ENCODE assay signal across 1 cellular context in genomic region chr11:73113426-73113825, GRCh38.
TF ChIP-seq lines count a peak whose summit lies in the region.

No MANE protein-coding gene starts in this region.

TF ChIP-seq in H1, 55 proteins besides CTCF, POLR2A, EP300 and RAD21:
- no peak for TF ChIP-seq BCL11A (IDR thresholded peaks at IDR 0.05; ENCODE audit: low read depth in 2 of 2, low read length in 2 of 2)
- no peak for TF ChIP-seq YY1 (IDR thresholded peaks at IDR 0.05; ENCODE audit: low read depth, low read length)
- TF ChIP-seq RFX5 (IDR thresholded peaks at IDR 0.05; ENCODE audit: borderline replicate concordance, low read depth, low read length), result no peak
- no peak for TF ChIP-seq MAX (IDR thresholded peaks at IDR 0.05)
- no peak for TF ChIP-seq KDM1A (IDR thresholded peaks at IDR 0.05; ENCODE audit: borderline replicate concordance, low read length)
- TF ChIP-seq HDAC6 (IDR thresholded peaks at IDR 0.05; ENCODE audit: low read depth, low read length), result no peak
- TF ChIP-seq EZH2 (IDR thresholded peaks at IDR 0.05; ENCODE audit: low read depth, low read length, severe bottlenecking), result no peak
- no peak for TF ChIP-seq NRF1 (IDR thresholded peaks at IDR 0.05; ENCODE audit: low read depth, low read length)
- no peak for TF ChIP-seq TEAD4 (IDR thresholded peaks at IDR 0.05; ENCODE audit: low read depth, low read length)
- TF ChIP-seq POU5F1 (IDR thresholded peaks at IDR 0.05; ENCODE audit: low read depth, low read length), result no peak
- no peak for TF ChIP-seq ASH2L (IDR thresholded peaks at IDR 0.05; ENCODE audit: low read length)
- no peak for TF ChIP-seq SP4 (IDR thresholded peaks at IDR 0.05; ENCODE audit: low read length)
- TF ChIP-seq SRF (IDR thresholded peaks at IDR 0.05; ENCODE audit: low read depth, low read length), result no peak
- no peak for TF ChIP-seq JUN (IDR thresholded peaks at IDR 0.05; ENCODE audit: low read depth, low read length)
- no peak for TF ChIP-seq BRCA1 (IDR thresholded peaks at IDR 0.05; ENCODE audit: low read depth, low read length)
- no peak for TF ChIP-seq ATF2 (IDR thresholded peaks at IDR 0.05; ENCODE audit: low read length)
- no peak for TF ChIP-seq RXRA (IDR thresholded peaks at IDR 0.05; ENCODE audit: insufficient read depth, low read depth, low read length)
- no peak for TF ChIP-seq POLR2AphosphoS5 (IDR thresholded peaks at IDR 0.05; ENCODE audit: low read depth, low read length)
- no peak for TF ChIP-seq USF2 (IDR thresholded peaks at IDR 0.05; ENCODE audit: low read length)
